ENCODE assay signal across 1 cellular context in the genomic region with DNA sequence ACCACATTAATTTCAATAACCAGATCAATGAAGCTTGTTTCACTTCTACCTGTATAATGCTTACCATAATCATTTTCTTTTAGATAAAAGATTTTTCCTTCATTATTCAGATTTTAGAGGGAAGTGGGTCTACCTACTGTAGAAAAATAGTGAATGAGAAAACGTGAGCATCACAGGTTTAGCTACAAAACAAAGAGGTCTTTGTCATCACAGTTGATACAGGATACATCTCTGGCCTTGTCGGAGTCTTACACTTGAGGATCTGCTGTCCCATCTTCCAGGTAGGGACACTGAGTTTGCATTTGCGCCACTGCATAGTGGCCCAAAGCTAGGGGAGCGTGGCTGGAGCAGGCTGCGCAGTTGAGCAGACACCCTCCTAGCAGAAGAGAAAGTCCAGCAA.
TF ChIP-seq lines count a peak whose summit lies in the region.

No MANE protein-coding gene starts in this region.

TF ChIP-seq in HepG2, 621 proteins besides CTCF, POLR2A, EP300 and RAD21:
- TF ChIP-seq, protein P1, sequence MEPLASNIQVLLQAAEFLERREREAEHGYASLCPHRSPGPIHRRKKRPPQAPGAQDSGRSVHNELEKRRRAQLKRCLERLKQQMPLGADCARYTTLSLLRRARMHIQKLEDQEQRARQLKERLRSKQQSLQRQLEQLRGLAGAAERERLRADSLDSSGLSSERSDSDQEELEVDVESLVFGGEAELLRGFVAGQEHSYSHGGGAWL (CRISPR knock-in tag; IDR thresholded peaks at IDR 0.05), result no peak
- TF ChIP-seq ZNF629 (CRISPR knock-in tag; conservative IDR thresholded peaks at IDR 0.05), result 0 out of 2 replicates have a peak, but pooled peaks have one; percentile 22
TF ChIP-seq in HepG2: peak in this region for 1.
